ENCODE assay signal across 8 cellular contexts in the genomic region with DNA sequence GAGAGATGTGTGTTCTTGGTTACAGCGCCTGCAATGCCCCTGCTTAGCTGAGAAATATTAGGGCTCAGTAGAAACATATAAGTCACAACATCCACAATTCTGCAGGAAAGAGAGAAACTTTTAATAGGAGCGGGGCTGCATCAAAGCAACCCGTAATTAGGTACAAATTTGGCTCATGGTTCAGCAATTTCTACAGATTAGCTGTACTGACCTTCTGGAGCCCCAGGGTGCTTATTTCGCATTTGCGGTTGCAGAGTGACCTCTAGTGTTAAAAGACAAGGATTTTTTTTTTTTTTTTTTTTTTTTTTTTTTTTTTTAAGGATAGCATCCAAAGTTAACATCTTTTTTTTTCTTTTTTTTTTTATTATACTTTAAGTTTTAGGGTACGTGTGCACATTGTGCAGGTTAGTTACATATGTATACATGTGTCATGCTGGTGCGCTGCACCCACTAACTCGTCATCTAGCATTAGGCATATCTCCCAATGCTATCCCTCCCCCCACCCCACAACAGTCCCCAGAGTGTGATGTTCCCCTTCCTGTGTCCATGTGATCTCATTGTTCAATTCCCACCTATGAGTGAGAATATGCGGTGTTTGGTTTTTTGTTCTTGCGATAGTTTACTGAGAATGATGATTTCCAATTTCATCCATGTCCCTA.
A peak's percentile ranks its signal among the peaks of the same experiment; 100 is the strongest.
DNase-seq lines count a peak whose midpoint lies in the region; ATAC-seq and TF ChIP-seq lines count a peak whose summit lies in the region.
"Not testable (repeated sequence)": the region's sequence is repeated elsewhere in the genome, so short reads cannot be mapped to it uniquely, and the experiment has no call there.

No MANE protein-coding gene starts in this region.

- in situ Hi-C loops in astrocyte of the spinal cord (cut with HindIII; ENCODE audit: low sequenced_read_pairs): not testable (repeated sequence)

- DNase-seq in A673 (ENCODE audit: low spot score): peak; percentile 70
- DNase-seq in GM12864 (ENCODE audit: low read depth): not testable (repeated sequence)
- peak; percentile 1 for DNase-seq in NCI-H2029 (lab: John Stamatoyannopoulos, UW)
- peak; percentile 65 for DNase-seq in RKO (ENCODE audit: low spot score)
- DNase-seq in astrocyte of the spinal cord (ENCODE audit: low read depth, low spot score): peak; percentile 12
- DNase-seq in foreskin keratinocyte: peak in 1 of 2 donors; percentile 38

- POLR2A ChIA-PET in A673 (lab: Charles Lee; ENCODE audit: low non-redundant PET): not testable (repeated sequence)

- ATAC-seq in HG03354 (IDR thresholded peaks at IDR 0.05; ENCODE audit: poor library complexity, severe bottlenecking, unreplicated experiment): peak; percentile 47
- ATAC-seq in foreskin keratinocyte: peak; percentile 23

- H3K36me3 ChIP-seq in A673 (ENCODE audit: insufficient read depth, low read length, poor library complexity, severe bottlenecking): not testable (repeated sequence)

- H3K4me3 ChIP-seq in A673 (ENCODE audit: low read depth, low read length, poor library complexity, severe bottlenecking); GM12864 (ENCODE audit: low read depth, low read length); astrocyte of the spinal cord (ENCODE audit: low read depth, low read length): not testable (repeated sequence)

- intact Hi-C loops in A673 (cut with micrococcal nuclease; ENCODE audit: unreplicated experiment): loop anchor here (2.0 to 10.0 kb wide), 2 partner anchors 210 to 390 kb away; no protein-coding TSS in a partner anchor

- H3K9me3 ChIP-seq in A673 (ENCODE audit: low read depth, low read length, poor library complexity, severe bottlenecking): not testable (repeated sequence)

- H3K36me3 Mint-ChIP-seq in nephron (ENCODE audit: low read depth): not testable (repeated sequence)

- H3K27me3 Mint-ChIP-seq in nephron (ENCODE audit: low read depth): peaks cover 46% of the 10 kb centered on the region

- not testable (repeated sequence) for H3K4me3 Mint-ChIP-seq in nephron

- TF ChIP-seq CTCF in A673 (conservative IDR thresholded peaks at IDR 0.05; ENCODE audit: low read depth, low read length) (peak; percentile 55), GM12864 (IDR thresholded peaks at IDR 0.05; ENCODE audit: low read depth, low read length, missing control alignments) (peak; percentile 18), foreskin keratinocyte (conservative IDR thresholded peaks at IDR 0.05) (peak; percentile 62), nephron (IDR thresholded peaks at IDR 0.05; ENCODE audit: unreplicated experiment in 3 of 3) (peak; percentile 56 to 61 (median 56))
- TF ChIP-seq CTCF in astrocyte of the spinal cord (IDR thresholded peaks at IDR 0.05; ENCODE audit: low read depth, low read length): not testable (repeated sequence)

- H3K27me3 ChIP-seq in A673 (replicated peaks; ENCODE audit: insufficient read depth, low read depth, low read length, poor library complexity) (peaks cover 30% of the 10 kb centered on the region), foreskin keratinocyte (peaks cover 30% of the 10 kb centered on the region)

- CTCF ChIA-PET in A673 (lab: Charles Lee): interaction anchor here (0.5 to 0.7 kb wide), 4 partner anchors 151 to 1968 kb away, joined by 4 to 6 read pairs (median 4); no protein-coding TSS in a partner anchor

- BruUV-seq in A673 (replicated peaks; lab: Mats Ljungman, UMichigan): not testable (repeated sequence)

- H3K27ac ChIP-seq in A673 (ENCODE audit: low read depth, low read length, poor library complexity, severe bottlenecking); foreskin keratinocyte: not testable (repeated sequence)

- not testable (repeated sequence) for H3K27ac Mint-ChIP-seq in nephron

- H3K9me3 Mint-ChIP-seq in nephron: not testable (repeated sequence)

- not testable (repeated sequence) for H3K4me1 ChIP-seq in A673 (ENCODE audit: insufficient read depth, low read length, poor library complexity, severe bottlenecking); foreskin keratinocyte

- not testable (repeated sequence) for H3K4me1 Mint-ChIP-seq in nephron
